25 cellular contexts compared by ENCODE assay signal in genomic region chr5:33743089-33743488, GRCh38.
"Had no signal": no experiment of that assay in that cellular context is flagged by ENCODE, and none has a peak within 500 bp of the region (broad histone marks: within the 10 kb centered on the region; RNA-seq: fewer than 3 reads in every experiment).

No MANE protein-coding gene starts in this region.

- H3K27ac ChIP-seq: body of pancreas, foreskin keratinocyte, hepatocyte, neural progenitor cell, psoas muscle, sigmoid colon, transverse colon had no signal

- H3K4me2 ChIP-seq: hepatocyte, neural progenitor cell had no signal

- H3K27ac Mint-ChIP-seq: activated naive CD8-positive, alpha-beta T cell treated with anti-CD3 and anti-CD28 coated beads, Interleukin-2, amount 10 ng/mL, durations not matched to agents 7 days and 5 days; activated T-helper 2 cell treated with anti-CD3 and anti-CD28 coated beads, Interferon-gamma antibody, Interleukin-2, Interleukin-4, amounts not matched to agents 10 μg/mL and 5 μg/mL and 100 μg/mL, durations not matched to agents 14 hours and 24 hours and 36 hours; memory B cell; neural progenitor cell; stimulated activated naive B cell treated with anti-CD40 and anti-IgM and Interleukin-4, amounts not matched to agents 10 μg/mL and 1 μg/mL and 100 μg/mL, for 72 hours; T-helper 1 cell treated with Interleukin-12 subunit alpha and Interleukin-12 subunit beta and Interleukin-4 antibody, amounts not matched to agents 30 μg/mL and 1 μg/mL, for 36 hours had no signal

- DNase-seq: activated CD4-positive, alpha-beta T cell treated with anti-CD3 and anti-CD28 coated beads for 4 hours; activated CD4-positive, alpha-beta T cell treated with anti-CD3 and anti-CD28 coated beads, Interleukin-2, amount 50 U/mL, for 48 hours; activated CD4-positive, CD25-positive, alpha-beta regulatory T cell; activated CD8-positive, alpha-beta memory T cell treated with anti-CD3 and anti-CD28 coated beads, Interleukin-2, amount 50 U/mL, for 48 hours; activated naive CD4-positive, alpha-beta T cell treated with Interleukin-2 at 50 U/mL for 16 hours; activated naive CD8-positive, alpha-beta T cell treated with anti-CD3 and anti-CD28 coated beads, Interleukin-2, amount 10 ng/mL, durations not matched to agents 7 days and 5 days; activated T-cell treated with anti-CD3 and anti-CD28 coated beads, Interleukin-2, amount 50 U/mL, for 4 hours; amniotic stem cell; body of pancreas; dermis blood vessel endothelial cell; effector CD8-positive, alpha-beta T cell; foreskin keratinocyte; glutamatergic neuron; psoas muscle; sigmoid colon; stimulated activated CD4-positive, alpha-beta T cell treated with anti-CD3 and anti-CD28 coated beads, Interleukin-15, amount 100 ng/mL, for 24 hours; stimulated activated CD8-positive, alpha-beta memory T cell treated with anti-CD3 and anti-CD28 coated beads, Interleukin-4, amount 100 ng/mL, for 48 hours; stimulated activated naive B cell treated with anti-CD40 and anti-IgM and Interleukin-4, amounts not matched to agents 10 μg/mL and 1 μg/mL and 100 μg/mL, for 72 hours; transverse colon had no signal

- H3K36me3 Mint-ChIP-seq: activated naive CD8-positive, alpha-beta T cell treated with anti-CD3 and anti-CD28 coated beads, Interleukin-2, amount 10 ng/mL, durations not matched to agents 7 days and 5 days; memory B cell; stimulated activated naive B cell treated with anti-CD40 and anti-IgM and Interleukin-4, amounts not matched to agents 10 μg/mL and 1 μg/mL and 100 μg/mL, for 72 hours had no signal

- H3K4me1 Mint-ChIP-seq: activated naive CD8-positive, alpha-beta T cell treated with anti-CD3 and anti-CD28 coated beads, Interleukin-2, amount 10 ng/mL, durations not matched to agents 7 days and 5 days; memory B cell; stimulated activated naive B cell treated with anti-CD40 and anti-IgM and Interleukin-4, amounts not matched to agents 10 μg/mL and 1 μg/mL and 100 μg/mL, for 72 hours had no signal

- H2AFZ ChIP-seq: hepatocyte, neural progenitor cell had no signal

- H3K27me3 Mint-ChIP-seq: memory B cell; stimulated activated naive B cell treated with anti-CD40 and anti-IgM and Interleukin-4, amounts not matched to agents 10 μg/mL and 1 μg/mL and 100 μg/mL, for 72 hours had no signal

- H3K4me1 ChIP-seq: body of pancreas, foreskin keratinocyte, neural progenitor cell, psoas muscle, sigmoid colon, transverse colon had no signal

- H3K4me3 ChIP-seq: body of pancreas, hepatocyte, neural progenitor cell, psoas muscle, sigmoid colon, smooth muscle cell, transverse colon had no signal

- ATAC-seq: activated T-cell treated with anti-CD3 and anti-CD28 coated beads, Interleukin-2, amount 50 U/mL, for 4 hours; body of pancreas; foreskin keratinocyte; psoas muscle; stimulated activated naive B cell treated with anti-CD40 and anti-IgM and Interleukin-4, amounts not matched to agents 10 μg/mL and 1 μg/mL and 100 μg/mL, for 72 hours had no signal

- H3K36me3 ChIP-seq: neural progenitor cell, sigmoid colon, transverse colon had no signal

- H3K27me3 ChIP-seq: body of pancreas, foreskin keratinocyte, hepatocyte, neural progenitor cell, sigmoid colon, transverse colon had no signal

- H3K9me3 Mint-ChIP-seq: activated naive CD8-positive, alpha-beta T cell treated with anti-CD3 and anti-CD28 coated beads, Interleukin-2, amount 10 ng/mL, durations not matched to agents 7 days and 5 days; activated T-cell treated with anti-CD3 and anti-CD28 coated beads, Interleukin-2, amount 50 U/mL, for 4 hours; activated T-helper 2 cell treated with anti-CD3 and anti-CD28 coated beads, Interferon-gamma antibody, Interleukin-2, Interleukin-4, amounts not matched to agents 10 μg/mL and 5 μg/mL and 100 μg/mL, durations not matched to agents 14 hours and 24 hours and 36 hours; memory B cell; neural progenitor cell; stimulated activated naive B cell treated with anti-CD40 and anti-IgM and Interleukin-4, amounts not matched to agents 10 μg/mL and 1 μg/mL and 100 μg/mL, for 72 hours; T-helper 1 cell treated with Interleukin-12 subunit alpha and Interleukin-12 subunit beta and Interleukin-4 antibody, amounts not matched to agents 30 μg/mL and 1 μg/mL, for 36 hours had no signal

- H3K4me3 Mint-ChIP-seq: activated naive CD8-positive, alpha-beta T cell treated with anti-CD3 and anti-CD28 coated beads, Interleukin-2, amount 10 ng/mL, durations not matched to agents 7 days and 5 days; activated T-cell treated with anti-CD3 and anti-CD28 coated beads, Interleukin-2, amount 50 U/mL, for 4 hours; memory B cell; neural progenitor cell; stimulated activated naive B cell treated with anti-CD40 and anti-IgM and Interleukin-4, amounts not matched to agents 10 μg/mL and 1 μg/mL and 100 μg/mL, for 72 hours; T-helper 1 cell treated with Interleukin-12 subunit alpha and Interleukin-12 subunit beta and Interleukin-4 antibody, amounts not matched to agents 30 μg/mL and 1 μg/mL, for 36 hours had no signal

- H3K9ac ChIP-seq: neural progenitor cell had no signal

- H3K9me3 ChIP-seq: body of pancreas, psoas muscle, sigmoid colon, transverse colon had no signal
